32 cellular contexts compared by ENCODE assay signal in genomic region chr12:53418221-53418620, GRCh38. TPM values are rescaled to one million over a fixed set of nuclear protein-coding genes. Genes with fewer than 3 reads are reported as not detected.
DNase-seq lines count a peak whose midpoint lies in the region; ATAC-seq, FAIRE-seq and TF ChIP-seq lines count a peak whose summit lies in the region.
"Had no signal": no experiment of that assay in that cellular context is flagged by ENCODE, and none has a peak within 500 bp of the region (broad histone marks: within the 10 kb centered on the region; RNA-seq: fewer than 3 reads in every experiment).

No MANE protein-coding gene starts in this region.

- ATAC-seq in activated naive CD4-positive, alpha-beta T cell treated with anti-CD3 and anti-CD28 coated beads, Interleukin-2, amount 50 U/mL, for 72 hours = no peak
- ATAC-seq in HepG2 = peak; percentile 23; the same call in 1 of the 3 replicates
- ATAC-seq in HG03439 (IDR thresholded peaks at IDR 0.05; ENCODE audit: unreplicated experiment) = no peak
- ATAC-seq: mucosa of descending colon; stimulated activated effector memory CD8-positive, alpha-beta T cell treated with anti-CD3 and anti-CD28 coated beads, Interleukin-12 subunit alpha, Interleukin-12 subunit beta, amount 100 ng/mL, for 72 hours had no signal

- no peak overlapping the region for H3K4me3 Mint-ChIP-seq in nephron progenitor cell
- H3K4me3 Mint-ChIP-seq: activated CD4-positive, alpha-beta T cell treated with anti-CD3 and anti-CD28 coated beads, Interleukin-2, amount 10 ng/mL, durations not matched to agents 7 days and 5 days; activated naive CD4-positive, alpha-beta T cell treated with anti-CD3 and anti-CD28 coated beads, Interleukin-2, amount 10 ng/mL, durations not matched to agents 7 days and 5 days; stimulated activated effector memory CD8-positive, alpha-beta T cell treated with anti-CD3 and anti-CD28 coated beads, Interleukin-12 subunit alpha, Interleukin-12 subunit beta, amount 100 ng/mL, for 72 hours had no signal

- WGBS in HepG2 (ENCODE audit: low lambda C conversion rate) = 45% methylated on average over 3 of the region's 3 CpGs

- H3K4me3 ChIP-seq in HepG2 (replicated peaks in 1 of 3; ENCODE audit: insufficient read depth in 1 of 3, low read depth in 2 of 3, low read length in 3 of 3) (no peak overlapping the region), MM.1S (ENCODE audit: low read length) (no peak overlapping the region)
- H3K4me3 ChIP-seq: breast epithelium, lung, mucosa of descending colon, PC-9, sigmoid colon, thoracic aorta, uterus had no signal

- intact Hi-C loops in HepG2 (cut with micrococcal nuclease; ENCODE audit: unreplicated experiment) = no loop called here

- no peaks in the 10 kb centered on the region for H3K9me3 Mint-ChIP-seq in activated naive CD4-positive, alpha-beta T cell treated with anti-CD3 and anti-CD28 coated beads, Interleukin-2, amount 50 U/mL, for 72 hours
- H3K9me3 Mint-ChIP-seq in nephron progenitor cell = no peaks in the 10 kb centered on the region
- H3K9me3 Mint-ChIP-seq: activated CD4-positive, alpha-beta T cell treated with anti-CD3 and anti-CD28 coated beads, Interleukin-2, amount 10 ng/mL, durations not matched to agents 7 days and 5 days; activated naive CD4-positive, alpha-beta T cell treated with anti-CD3 and anti-CD28 coated beads, Interleukin-2, amount 10 ng/mL, durations not matched to agents 7 days and 5 days; stimulated activated effector memory CD8-positive, alpha-beta T cell treated with anti-CD3 and anti-CD28 coated beads, Interleukin-12 subunit alpha, Interleukin-12 subunit beta, amount 100 ng/mL, for 72 hours had no signal

- no peak for DNase-seq in activated naive CD4-positive, alpha-beta T cell treated with anti-CD3 and anti-CD28 coated beads, Interleukin-2, amount 50 U/mL, for 72 hours (ENCODE audit: low spot score in 2 of 2)
- DNase-seq in activated naive CD4-positive, alpha-beta T cell (lab: John Stamatoyannopoulos, UW) = no peak
- DNase-seq in RCC 7860 (ENCODE audit: low spot score) (peak; percentile 30), HepG2 (ENCODE audit: low spot score) (no peak), D721Med (ENCODE audit: insufficient read length, low spot score) (no peak), MM.1S (no peak), nephron progenitor cell (no peak)
- DNase-seq: activated CD4-positive, alpha-beta T cell treated with anti-CD3 and anti-CD28 coated beads, Interleukin-2, amount 10 ng/mL, durations not matched to agents 7 days and 5 days; activated naive CD4-positive, alpha-beta T cell treated with anti-CD3 and anti-CD28 coated beads, Interleukin-2, amount 10 ng/mL, durations not matched to agents 7 days and 5 days; BE2C; Calu3; DND-41; effector CD8-positive, alpha-beta T cell; erythroblast; islet precursor cell; mucosa of descending colon; NCI-H146; NCI-H446 treated with DMSO at 0.1 percent for 48 hours; PC-9; SHP77; sigmoid colon; stimulated activated CD4-positive, alpha-beta T cell treated with anti-CD3 and anti-CD28 coated beads, Interleukin-4, amount 100 ng/mL, for 24 hours; T-helper 9 cell; uterus; WERI-Rb-1 had no signal

- H3K9me2 ChIP-seq in MM.1S (replicated peaks; ENCODE audit: insufficient read depth, low read length) = no peaks in the 10 kb centered on the region

- H3F3A ChIP-seq in MM.1S (ENCODE audit: insufficient read depth, low read length) = no peaks in the 10 kb centered on the region

- CTCF ChIA-PET in HepG2 (lab: Yijun Ruan, JAX; ENCODE audit: low intra/inter-chr PET ratio, low total read pairs) = no interaction called here

- H3K9ac ChIP-seq in HepG2 (ENCODE audit: insufficient read depth, low read depth, low read length) (no peak overlapping the region), MM.1S (ENCODE audit: low read length) (no peak overlapping the region)

- peak; percentile 28 for FAIRE-seq in RCC 7860 (lab: Jason Lieb, UNC)
- no peak for FAIRE-seq in HepG2 (lab: Jason Lieb, UNC)
- no peak for FAIRE-seq in D721Med (lab: Jason Lieb, UNC)
- FAIRE-seq: A204.1 had no signal

- TF ChIP-seq CTCF in HepG2 (CRISPR knock-in tag; IDR thresholded peaks at IDR 0.05) (no peak), D721Med (IDR thresholded peaks at IDR 0.05; ENCODE audit: insufficient read depth, missing control alignments) (no peak), MM.1S (IDR thresholded peaks at IDR 0.05; ENCODE audit: low read length) (no peak), nephron progenitor cell (IDR thresholded peaks at IDR 0.05) (no peak)

- H3K4me2 ChIP-seq in HepG2 (ENCODE audit: low read depth, low read length) = 0 out of 2 replicates have a peak overlapping the region, but pooled peaks have one; percentile 43
- H3K4me2 ChIP-seq in MM.1S (ENCODE audit: low read depth, low read length) = no peak overlapping the region
- H3K4me2 ChIP-seq: PC-9 had no signal

- no peaks in the 10 kb centered on the region for H4K20me1 ChIP-seq in HepG2 (ENCODE audit: insufficient read depth, low read length)
- H4K20me1 ChIP-seq in MM.1S (ENCODE audit: insufficient read depth, low read length) = no peaks in the 10 kb centered on the region

- H3K9me3 ChIP-seq in HepG2 (ENCODE audit: low read length) (no peaks in the 10 kb centered on the region), MM.1S (replicated peaks; ENCODE audit: insufficient read depth, low read length) (no peaks in the 10 kb centered on the region)
- H3K9me3 ChIP-seq: BE2C, breast epithelium, mucosa of descending colon, sigmoid colon, thoracic aorta, uterus had no signal

- no peaks in the 10 kb centered on the region for H3K36me3 ChIP-seq in HepG2 (replicated peaks in 1 of 2; ENCODE audit: control insufficient read depth in 1 of 2, insufficient read depth in 2 of 2, low read length in 2 of 2)
- H3K36me3 ChIP-seq in MM.1S (replicated peaks; ENCODE audit: insufficient read depth, low read length) = no peaks in the 10 kb centered on the region
- H3K36me3 ChIP-seq: BE2C, breast epithelium, sigmoid colon, thoracic aorta, uterus had no signal

- H3K79me2 ChIP-seq in HepG2 (ENCODE audit: insufficient read depth, low read length) (no peaks in the 10 kb centered on the region), MM.1S (ENCODE audit: low read length) (0 out of 2 replicates have a peak, but pooled peaks cover 4% of the 10 kb centered on the region)

- no peak overlapping the region for H2AFZ ChIP-seq in HepG2 (ENCODE audit: low read length)
- no peak overlapping the region for H2AFZ ChIP-seq in MM.1S (ENCODE audit: low read length)
- H2AFZ ChIP-seq: PC-9 had no signal

- H3K27ac Mint-ChIP-seq in activated naive CD4-positive, alpha-beta T cell treated with anti-CD3 and anti-CD28 coated beads, Interleukin-2, amount 50 U/mL, for 72 hours = peak overlapping the region; percentile 38 to 54
- no peak overlapping the region for H3K27ac Mint-ChIP-seq in nephron progenitor cell
- H3K27ac Mint-ChIP-seq: activated naive CD4-positive, alpha-beta T cell treated with anti-CD3 and anti-CD28 coated beads, Interleukin-2, amount 10 ng/mL, durations not matched to agents 7 days and 5 days had no signal

- H3K36me3 Mint-ChIP-seq in activated naive CD4-positive, alpha-beta T cell treated with anti-CD3 and anti-CD28 coated beads, Interleukin-2, amount 50 U/mL, for 72 hours = no peaks in the 10 kb centered on the region
- peaks cover 4% of the 10 kb centered on the region for H3K36me3 Mint-ChIP-seq in nephron progenitor cell (ENCODE audit: low read depth)

- no peak overlapping the region for H3K27ac ChIP-seq in HepG2 (ENCODE audit: extremely low read length, insufficient read depth, low read length)
- H3K27ac ChIP-seq in MM.1S (ENCODE audit: low read length) = no peak overlapping the region
- H3K27ac ChIP-seq: breast epithelium, PC-9, thoracic aorta, uterus, WERI-Rb-1 had no signal

- TF ChIP-seq EP300 in HepG2 (IDR thresholded peaks at IDR 0.05; ENCODE audit: low read depth in 2 of 2, low read length in 2 of 2) (no peak), HepG2 (CRISPR knock-in tag; IDR thresholded peaks at IDR 0.05; ENCODE audit: borderline replicate concordance) (no peak)

- H3K27me3 ChIP-seq in HepG2 (ENCODE audit: control insufficient read depth in 1 of 2, insufficient read depth in 2 of 2, low read length in 2 of 2) (no peaks in the 10 kb centered on the region), MM.1S (replicated peaks; ENCODE audit: insufficient read depth, low read length) (no peaks in the 10 kb centered on the region)
- H3K27me3 ChIP-seq: BE2C, breast epithelium, sigmoid colon, uterus had no signal

- H3K27me3 Mint-ChIP-seq in nephron progenitor cell (ENCODE audit: low read depth, poor library complexity) = no peaks in the 10 kb centered on the region
- H3K27me3 Mint-ChIP-seq: activated CD4-positive, alpha-beta T cell treated with anti-CD3 and anti-CD28 coated beads, Interleukin-2, amount 10 ng/mL, durations not matched to agents 7 days and 5 days; activated naive CD4-positive, alpha-beta T cell treated with anti-CD3 and anti-CD28 coated beads, Interleukin-2, amount 10 ng/mL, durations not matched to agents 7 days and 5 days had no signal

- no peak for TF ChIP-seq POLR2A in HepG2 (IDR thresholded peaks at IDR 0.05; ENCODE audit: insufficient read depth in 1 of 2, low read depth in 2 of 2, low read length in 2 of 2)

- H3K4me1 Mint-ChIP-seq in nephron progenitor cell = peaks cover 50% of the 10 kb centered on the region

- TF ChIP-seq RAD21 in HepG2 (CRISPR knock-in tag; IDR thresholded peaks at IDR 0.05) = no peak

- in situ Hi-C loops in HepG2 (cut with HindIII; ENCODE audit: extremely low pct_ligation_motif_present, low pct_unique_long_range_greater_than_20kb) = no loop called here

- no TSS peak for BruUV-seq in HepG2 (replicated peaks; lab: Mats Ljungman, UMichigan)

- POLR2A ChIA-PET in HepG2 (lab: Yijun Ruan, JAX) = interaction anchor here (0.6 to 0.9 kb wide), 3 partner anchors 31 to 248 kb away, joined by 3 to 4 read pairs (median 3); no protein-coding TSS in a partner anchor

- H3K4me1 ChIP-seq in HepG2 (ENCODE audit: insufficient read depth, low read length) (peaks cover 39% of the 10 kb centered on the region), MM.1S (ENCODE audit: low read length) (peaks cover 7% of the 10 kb centered on the region)

RNA-seq across cellular contexts. Expression of gene AMHR2, which starts 5.4 kb away (rescaled TPM):
- under 1 TPM in 1 of 2 donors, not detected in 1; 0.25 TPM for total RNA-seq in activated naive CD4-positive, alpha-beta T cell treated with anti-CD3 and anti-CD28 coated beads, Interleukin-2, amount 50 U/mL, for 72 hours
- 0.58 and 0.90 TPM in 2 replicates for total RNA-seq in HepG2 (2016; rRNA removed; fragmentation: Illumina TruSeq; extraction: Trizol)
- 0.44 and 0.81 TPM in 2 replicates for total RNA-seq in HepG2 (2016; cell fraction: cytosol; rRNA removed; fragmentation: Illumina TruSeq; extraction: Trizol; ENCODE audit: low read depth)
- 0.45 and 1.1 TPM in 2 replicates for total RNA-seq in HepG2 (2016; cell fraction: insoluble cytoplasmic fraction; rRNA removed; fragmentation: Illumina TruSeq; extraction: Trizol)
- total RNA-seq in HepG2 (2016; cell fraction: membrane; rRNA removed; fragmentation: Illumina TruSeq; extraction: Trizol) = 0.59 and 0.83 TPM in 2 replicates
- total RNA-seq in HepG2 (2016; cell fraction: nucleus; rRNA removed; fragmentation: Illumina TruSeq; extraction: Trizol) = 0.37 TPM in 1 of 2 replicates, not detected in the other
- 0.24 and 0.50 TPM in 2 replicates for polyA plus RNA-seq in HepG2 (2011; rRNA removed)
- polyA plus RNA-seq in HepG2 (2011; cell fraction: cytosol; rRNA removed) = 0.37 and 0.81 TPM in 2 replicates
- 0.80 and 0.90 TPM in 2 replicates for polyA plus RNA-seq in HepG2 (2011; cell fraction: nucleus; rRNA removed)
- polyA plus RNA-seq in HepG2 (2012) = 0.15 and 0.21 TPM in 2 replicates
- polyA plus RNA-seq in HepG2 (2016; cell fraction: cytosol; fragmentation: Illumina TruSeq; extraction: Trizol; ENCODE audit: low read depth) = 0.43 and 0.48 TPM in 2 replicates
- polyA plus RNA-seq in HepG2 (2016; cell fraction: insoluble cytoplasmic fraction; fragmentation: Illumina TruSeq; extraction: Trizol; ENCODE audit: low read depth) = 0.48 and 1.4 TPM in 2 replicates
- 0.47 and 0.73 TPM in 2 replicates for polyA plus RNA-seq in HepG2 (2016; cell fraction: membrane; fragmentation: Illumina TruSeq; extraction: Trizol; ENCODE audit: low read depth)
- 0.80 and 0.85 TPM in 2 replicates for polyA plus RNA-seq in HepG2 (2016; cell fraction: nucleus; fragmentation: Illumina TruSeq; extraction: Trizol; ENCODE audit: insufficient read depth, low read depth)
- 0.49 and 0.66 TPM in 2 replicates for polyA minus RNA-seq in HepG2 (2011; rRNA and poly(A)+ RNA removed; ENCODE audit: low replicate concordance)
- polyA minus RNA-seq in HepG2 (2011; cell fraction: cytosol; rRNA and poly(A)+ RNA removed) = not detected in 2 replicates
- polyA minus RNA-seq in HepG2 (2011; cell fraction: nucleus; rRNA and poly(A)+ RNA removed) = 0.25 and 0.64 TPM in 2 replicates
- total RNA-seq: activated CD4-positive, alpha-beta T cell treated with anti-CD3 and anti-CD28 coated beads, Interleukin-2, amount 10 ng/mL, durations not matched to agents 7 days and 5 days; Calu3; PC-9; posterior vena cava; sigmoid colon had no signal

RNA-seq across cellular contexts. Expression of gene PRR13, which starts 23.3 kb away (rescaled TPM):
- 100 to 1,000 TPM; 170 to 226 TPM for total RNA-seq in activated naive CD4-positive, alpha-beta T cell treated with anti-CD3 and anti-CD28 coated beads, Interleukin-2, amount 50 U/mL, for 72 hours
- total RNA-seq in HepG2 (2016; rRNA removed; fragmentation: Illumina TruSeq; extraction: Trizol) = 102 and 109 TPM in 2 replicates
- total RNA-seq in HepG2 (2016; cell fraction: cytosol; rRNA removed; fragmentation: Illumina TruSeq; extraction: Trizol; ENCODE audit: low read depth) = 78.3 and 97.6 TPM in 2 replicates
- total RNA-seq in HepG2 (2016; cell fraction: insoluble cytoplasmic fraction; rRNA removed; fragmentation: Illumina TruSeq; extraction: Trizol) = 99.2 and 114 TPM in 2 replicates
- total RNA-seq in HepG2 (2016; cell fraction: membrane; rRNA removed; fragmentation: Illumina TruSeq; extraction: Trizol) = 113 and 134 TPM in 2 replicates
- total RNA-seq in HepG2 (2016; cell fraction: nucleus; rRNA removed; fragmentation: Illumina TruSeq; extraction: Trizol) = 37.8 and 46.1 TPM in 2 replicates
- 65.0 and 70.4 TPM in 2 replicates for polyA plus RNA-seq in HepG2 (2011; rRNA removed)
- polyA plus RNA-seq in HepG2 (2011; cell fraction: cytosol; rRNA removed) = 58.7 and 62.8 TPM in 2 replicates
- polyA plus RNA-seq in HepG2 (2011; cell fraction: nucleus; rRNA removed) = 20.0 and 31.0 TPM in 2 replicates
- polyA plus RNA-seq in HepG2 (2012) = 99.5 and 141 TPM in 2 replicates
- polyA plus RNA-seq in HepG2 (2016; cell fraction: cytosol; fragmentation: Illumina TruSeq; extraction: Trizol; ENCODE audit: low read depth) = 115 and 156 TPM in 2 replicates
- 164 and 180 TPM in 2 replicates for polyA plus RNA-seq in HepG2 (2016; cell fraction: insoluble cytoplasmic fraction; fragmentation: Illumina TruSeq; extraction: Trizol; ENCODE audit: low read depth)
- 149 and 177 TPM in 2 replicates for polyA plus RNA-seq in HepG2 (2016; cell fraction: membrane; fragmentation: Illumina TruSeq; extraction: Trizol; ENCODE audit: low read depth)
- 113 and 118 TPM in 2 replicates for polyA plus RNA-seq in HepG2 (2016; cell fraction: nucleus; fragmentation: Illumina TruSeq; extraction: Trizol; ENCODE audit: insufficient read depth, low read depth)
- polyA minus RNA-seq in HepG2 (2011; rRNA and poly(A)+ RNA removed; ENCODE audit: low replicate concordance) = 59.9 and 104 TPM in 2 replicates
- 20.7 and 32.5 TPM in 2 replicates for polyA minus RNA-seq in HepG2 (2011; cell fraction: cytosol; rRNA and poly(A)+ RNA removed)
- 18.5 and 23.0 TPM in 2 replicates for polyA minus RNA-seq in HepG2 (2011; cell fraction: nucleus; rRNA and poly(A)+ RNA removed)

RNA-seq across cellular contexts. Expression of gene PCBP2, which starts 33.7 kb away (rescaled TPM):
- 1,000 to 10,000 TPM in 1 of 2 donors, 100 to 1,000 TPM in 1; 786 to 1,016 TPM for total RNA-seq in activated naive CD4-positive, alpha-beta T cell treated with anti-CD3 and anti-CD28 coated beads, Interleukin-2, amount 50 U/mL, for 72 hours
- total RNA-seq in HepG2 (2016; rRNA removed; fragmentation: Illumina TruSeq; extraction: Trizol) = 154 and 265 TPM in 2 replicates
- total RNA-seq in HepG2 (2016; cell fraction: cytosol; rRNA removed; fragmentation: Illumina TruSeq; extraction: Trizol; ENCODE audit: low read depth) = 156 and 172 TPM in 2 replicates
- total RNA-seq in HepG2 (2016; cell fraction: insoluble cytoplasmic fraction; rRNA removed; fragmentation: Illumina TruSeq; extraction: Trizol) = 132 and 265 TPM in 2 replicates
- 447 and 497 TPM in 2 replicates for total RNA-seq in HepG2 (2016; cell fraction: membrane; rRNA removed; fragmentation: Illumina TruSeq; extraction: Trizol)
- total RNA-seq in HepG2 (2016; cell fraction: nucleus; rRNA removed; fragmentation: Illumina TruSeq; extraction: Trizol) = 279 and 306 TPM in 2 replicates
- polyA plus RNA-seq in HepG2 (2011; rRNA removed) = 345 and 390 TPM in 2 replicates
- polyA plus RNA-seq in HepG2 (2011; cell fraction: cytosol; rRNA removed) = 323 and 364 TPM in 2 replicates
- polyA plus RNA-seq in HepG2 (2011; cell fraction: nucleus; rRNA removed) = 477 and 513 TPM in 2 replicates
- 786 and 1,014 TPM in 2 replicates for polyA plus RNA-seq in HepG2 (2012)
- polyA plus RNA-seq in HepG2 (2016; cell fraction: cytosol; fragmentation: Illumina TruSeq; extraction: Trizol; ENCODE audit: low read depth) = 954 and 1,027 TPM in 2 replicates
- polyA plus RNA-seq in HepG2 (2016; cell fraction: insoluble cytoplasmic fraction; fragmentation: Illumina TruSeq; extraction: Trizol; ENCODE audit: low read depth) = 599 and 702 TPM in 2 replicates
- 1,162 and 1,386 TPM in 2 replicates for polyA plus RNA-seq in HepG2 (2016; cell fraction: membrane; fragmentation: Illumina TruSeq; extraction: Trizol; ENCODE audit: low read depth)
- polyA plus RNA-seq in HepG2 (2016; cell fraction: nucleus; fragmentation: Illumina TruSeq; extraction: Trizol; ENCODE audit: insufficient read depth, low read depth) = 670 and 689 TPM in 2 replicates
- polyA minus RNA-seq in HepG2 (2011; rRNA and poly(A)+ RNA removed; ENCODE audit: low replicate concordance) = 709 and 1,043 TPM in 2 replicates
- polyA minus RNA-seq in HepG2 (2011; cell fraction: cytosol; rRNA and poly(A)+ RNA removed) = 515 and 646 TPM in 2 replicates
- polyA minus RNA-seq in HepG2 (2011; cell fraction: nucleus; rRNA and poly(A)+ RNA removed) = 549 and 596 TPM in 2 replicates

RNA-seq across cellular contexts. Expression of gene SP1, which starts 38.2 kb away (rescaled TPM):
- total RNA-seq in activated naive CD4-positive, alpha-beta T cell treated with anti-CD3 and anti-CD28 coated beads, Interleukin-2, amount 50 U/mL, for 72 hours = 100 to 1,000 TPM in 1 of 2 donors, 10 to 100 TPM in 1; 86.0 to 156 TPM
- 27.5 and 46.7 TPM in 2 replicates for total RNA-seq in HepG2 (2016; rRNA removed; fragmentation: Illumina TruSeq; extraction: Trizol)
- 3.0 and 3.4 TPM in 2 replicates for total RNA-seq in HepG2 (2016; cell fraction: cytosol; rRNA removed; fragmentation: Illumina TruSeq; extraction: Trizol; ENCODE audit: low read depth)
- total RNA-seq in HepG2 (2016; cell fraction: insoluble cytoplasmic fraction; rRNA removed; fragmentation: Illumina TruSeq; extraction: Trizol) = 29.7 and 40.6 TPM in 2 replicates
- total RNA-seq in HepG2 (2016; cell fraction: membrane; rRNA removed; fragmentation: Illumina TruSeq; extraction: Trizol) = 13.8 and 14.7 TPM in 2 replicates
- 23.5 and 24.3 TPM in 2 replicates for total RNA-seq in HepG2 (2016; cell fraction: nucleus; rRNA removed; fragmentation: Illumina TruSeq; extraction: Trizol)
- 26.5 and 27.3 TPM in 2 replicates for polyA plus RNA-seq in HepG2 (2011; rRNA removed)
- polyA plus RNA-seq in HepG2 (2011; cell fraction: cytosol; rRNA removed) = 18.2 TPM in 2 replicates
- 30.1 and 31.9 TPM in 2 replicates for polyA plus RNA-seq in HepG2 (2011; cell fraction: nucleus; rRNA removed)
- 14.7 and 15.8 TPM in 2 replicates for polyA plus RNA-seq in HepG2 (2012)
- polyA plus RNA-seq in HepG2 (2016; cell fraction: cytosol; fragmentation: Illumina TruSeq; extraction: Trizol; ENCODE audit: low read depth) = 0.63 and 0.79 TPM in 2 replicates
- polyA plus RNA-seq in HepG2 (2016; cell fraction: insoluble cytoplasmic fraction; fragmentation: Illumina TruSeq; extraction: Trizol; ENCODE audit: low read depth) = 22.5 and 22.9 TPM in 2 replicates
- 2.7 and 3.3 TPM in 2 replicates for polyA plus RNA-seq in HepG2 (2016; cell fraction: membrane; fragmentation: Illumina TruSeq; extraction: Trizol; ENCODE audit: low read depth)
- polyA plus RNA-seq in HepG2 (2016; cell fraction: nucleus; fragmentation: Illumina TruSeq; extraction: Trizol; ENCODE audit: insufficient read depth, low read depth) = 25.6 and 29.7 TPM in 2 replicates
- 128 and 335 TPM in 2 replicates for polyA minus RNA-seq in HepG2 (2011; rRNA and poly(A)+ RNA removed; ENCODE audit: low replicate concordance)
- polyA minus RNA-seq in HepG2 (2011; cell fraction: cytosol; rRNA and poly(A)+ RNA removed) = 38.1 and 39.5 TPM in 2 replicates
- polyA minus RNA-seq in HepG2 (2011; cell fraction: nucleus; rRNA and poly(A)+ RNA removed) = 31.4 and 32.7 TPM in 2 replicates
